ENCODE assay signal across 1 cellular context in genomic region chr2:172103471-172104292, GRCh38.
TF ChIP-seq lines count a peak whose summit lies in the region.

No MANE protein-coding gene starts in this region.

TF ChIP-seq in K562, 482 proteins besides CTCF, POLR2A, EP300 and RAD21 (continued from another document and continues in another):
- TF ChIP-seq, protein P1, sequence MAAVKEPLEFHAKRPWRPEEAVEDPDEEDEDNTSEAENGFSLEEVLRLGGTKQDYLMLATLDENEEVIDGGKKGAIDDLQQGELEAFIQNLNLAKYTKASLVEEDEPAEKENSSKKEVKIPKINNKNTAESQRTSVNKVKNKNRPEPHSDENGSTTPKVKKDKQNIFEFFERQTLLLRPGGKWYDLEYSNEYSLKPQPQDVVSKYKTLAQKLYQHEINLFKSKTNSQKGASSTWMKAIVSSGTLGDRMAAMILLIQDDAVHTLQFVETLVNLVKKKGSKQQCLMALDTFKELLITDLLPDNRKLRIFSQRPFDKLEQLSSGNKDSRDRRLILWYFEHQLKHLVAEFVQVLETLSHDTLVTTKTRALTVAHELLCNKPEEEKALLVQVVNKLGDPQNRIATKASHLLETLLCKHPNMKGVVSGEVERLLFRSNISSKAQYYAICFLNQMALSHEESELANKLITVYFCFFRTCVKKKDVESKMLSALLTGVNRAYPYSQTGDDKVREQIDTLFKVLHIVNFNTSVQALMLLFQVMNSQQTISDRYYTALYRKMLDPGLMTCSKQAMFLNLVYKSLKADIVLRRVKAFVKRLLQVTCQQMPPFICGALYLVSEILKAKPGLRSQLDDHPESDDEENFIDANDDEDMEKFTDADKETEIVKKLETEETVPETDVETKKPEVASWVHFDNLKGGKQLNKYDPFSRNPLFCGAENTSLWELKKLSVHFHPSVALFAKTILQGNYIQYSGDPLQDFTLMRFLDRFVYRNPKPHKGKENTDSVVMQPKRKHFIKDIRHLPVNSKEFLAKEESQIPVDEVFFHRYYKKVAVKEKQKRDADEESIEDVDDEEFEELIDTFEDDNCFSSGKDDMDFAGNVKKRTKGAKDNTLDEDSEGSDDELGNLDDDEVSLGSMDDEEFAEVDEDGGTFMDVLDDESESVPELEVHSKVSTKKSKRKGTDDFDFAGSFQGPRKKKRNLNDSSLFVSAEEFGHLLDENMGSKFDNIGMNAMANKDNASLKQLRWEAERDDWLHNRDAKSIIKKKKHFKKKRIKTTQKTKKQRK (IDR thresholded peaks at IDR 0.05; ENCODE audit: borderline replicate concordance, low read depth, low read length): no peak
- TF ChIP-seq E2F3 (CRISPR knock-in tag; IDR thresholded peaks at IDR 0.05) (no peak), MYBL2 (IDR thresholded peaks at IDR 0.05; ENCODE audit: low read depth) (no peak), MYBL2 (CRISPR knock-in tag; IDR thresholded peaks at IDR 0.05; ENCODE audit: borderline replicate concordance) (no peak), DNMT1 (IDR thresholded peaks at IDR 0.05) (no peak), RFX1 (IDR thresholded peaks at IDR 0.05) (no peak), ZNF347 (CRISPR knock-in tag; IDR thresholded peaks at IDR 0.05; ENCODE audit: low read depth) (no peak), IRF2 (CRISPR knock-in tag; IDR thresholded peaks at IDR 0.05) (no peak), DACH1 (IDR thresholded peaks at IDR 0.05; ENCODE audit: partially characterized antibody) (peak; percentile 5), ARID1B (IDR thresholded peaks at IDR 0.05) (peak; percentile 9; the same call in 1 of the 2 replicates), MEIS2 (IDR thresholded peaks at IDR 0.05; ENCODE audit: partially characterized antibody) (peak; percentile 6), EWSR1 (IDR thresholded peaks at IDR 0.05; ENCODE audit: borderline replicate concordance, low read depth, partially characterized antibody) (no peak), ZNF280B (CRISPR knock-in tag; IDR thresholded peaks at IDR 0.05) (no peak), NCOA2 (IDR thresholded peaks at IDR 0.05; ENCODE audit: partially characterized antibody in 2 of 2) (no peak), ELF1 (tag; IDR thresholded peaks at IDR 0.05) (no peak), ZC3H8 (IDR thresholded peaks at IDR 0.05) (0 out of 2 replicates have a peak, but pooled peaks have one; percentile 24), JUN (IDR thresholded peaks at IDR 0.05; ENCODE audit: borderline replicate concordance, low read depth, low read length) (no peak; the same call in 1 of the 2 replicates), JUN (CRISPR knock-in tag; IDR thresholded peaks at IDR 0.05; ENCODE audit: borderline replicate concordance) (no peak), ZNF408 (CRISPR knock-in tag; IDR thresholded peaks at IDR 0.05; ENCODE audit: low read depth) (no peak), CBX3 (IDR thresholded peaks at IDR 0.05; ENCODE audit: borderline replicate concordance in 1 of 2, low read length in 2 of 2) (no peak), STAT5B (CRISPR knock-in tag; IDR thresholded peaks at IDR 0.05) (no peak), ZNF79 (CRISPR knock-in tag; IDR thresholded peaks at IDR 0.05; ENCODE audit: low read depth) (no peak), HDAC3 (IDR thresholded peaks at IDR 0.05; ENCODE audit: borderline replicate concordance, partially characterized antibody) (no peak), TEAD2 (tag; IDR thresholded peaks at IDR 0.05) (no peak), CEBPG (CRISPR knock-in tag; IDR thresholded peaks at IDR 0.05) (no peak), CEBPG (tag; conservative IDR thresholded peaks at IDR 0.05 in 1 of 2, IDR thresholded peaks at IDR 0.05 in 1 of 2) (no peak), ARID4B (CRISPR knock-in tag; IDR thresholded peaks at IDR 0.05) (0 out of 2 replicates have a peak, but pooled peaks have one; percentile 2), POLR3A (IDR thresholded peaks at IDR 0.05; ENCODE audit: borderline replicate concordance, extremely low read depth, insufficient read depth, insufficient read length) (no peak), RUNX1 (IDR thresholded peaks at IDR 0.05; ENCODE audit: low read depth) (no peak), HMG20A (CRISPR knock-in tag; conservative IDR thresholded peaks at IDR 0.05) (no peak), ARNT (IDR thresholded peaks at IDR 0.05) (peak in 1 of 2 experiments; percentile 43; a peak in 2 of 4 replicates), POU5F1 (IDR thresholded peaks at IDR 0.05; ENCODE audit: borderline replicate concordance, low read depth, low read length, partially characterized antibody) (no peak), KLF16 (IDR thresholded peaks at IDR 0.05) (peak; percentile 48; the same call in 1 of the 2 replicates), SLC30A9 (CRISPR knock-in tag; IDR thresholded peaks at IDR 0.05) (no peak), ZNF507 (tag; conservative IDR thresholded peaks at IDR 0.05) (no peak), USF2 (CRISPR knock-in tag; IDR thresholded peaks at IDR 0.05) (no peak), SP1 (CRISPR knock-in tag; IDR thresholded peaks at IDR 0.05) (peak; percentile 87), RBM14 (IDR thresholded peaks at IDR 0.05; ENCODE audit: borderline replicate concordance, insufficient read depth, low read depth, low read length) (no peak), GATA2 (CRISPR knock-in tag; IDR thresholded peaks at IDR 0.05) (no peak), ZNF143 (CRISPR knock-in tag; IDR thresholded peaks at IDR 0.05) (no peak), STAG1 (CRISPR knock-in tag; IDR thresholded peaks at IDR 0.05; ENCODE audit: borderline replicate concordance) (peak; percentile 98), NR2C2 (CRISPR knock-in tag; IDR thresholded peaks at IDR 0.05) (no peak), NR2C2 (tag; IDR thresholded peaks at IDR 0.05) (no peak), ZNF282 (CRISPR knock-in tag; IDR thresholded peaks at IDR 0.05) (no peak), DEAF1 (CRISPR knock-in tag; IDR thresholded peaks at IDR 0.05) (peak; percentile 99), RCOR1 (IDR thresholded peaks at IDR 0.05; ENCODE audit: borderline replicate concordance in 1 of 2, low read depth in 2 of 2, low read length in 2 of 2) (peak in 1 of 2 experiments; percentile 57; a peak in 1 of 4 replicates), KDM2B (CRISPR knock-in tag; IDR thresholded peaks at IDR 0.05) (no peak), KHSRP (IDR thresholded peaks at IDR 0.05) (no peak), DPF2 (IDR thresholded peaks at IDR 0.05) (no peak), ZBTB5 (IDR thresholded peaks at IDR 0.05) (no peak), SPI1 (IDR thresholded peaks at IDR 0.05; ENCODE audit: borderline replicate concordance, low read depth, low read length) (peak; percentile 49; the same call in 1 of the 2 replicates), CHD2 (IDR thresholded peaks at IDR 0.05; ENCODE audit: low read depth, low read length) (0 out of 2 replicates have a peak, but pooled peaks have one; percentile 30), CTBP1 (IDR thresholded peaks at IDR 0.05; ENCODE audit: borderline replicate concordance) (peak; percentile 69)
- TF ChIP-seq, protein P2, sequence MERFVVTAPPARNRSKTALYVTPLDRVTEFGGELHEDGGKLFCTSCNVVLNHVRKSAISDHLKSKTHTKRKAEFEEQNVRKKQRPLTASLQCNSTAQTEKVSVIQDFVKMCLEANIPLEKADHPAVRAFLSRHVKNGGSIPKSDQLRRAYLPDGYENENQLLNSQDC (CRISPR knock-in tag; IDR thresholded peaks at IDR 0.05): no peak
- TF ChIP-seq, protein P3, sequence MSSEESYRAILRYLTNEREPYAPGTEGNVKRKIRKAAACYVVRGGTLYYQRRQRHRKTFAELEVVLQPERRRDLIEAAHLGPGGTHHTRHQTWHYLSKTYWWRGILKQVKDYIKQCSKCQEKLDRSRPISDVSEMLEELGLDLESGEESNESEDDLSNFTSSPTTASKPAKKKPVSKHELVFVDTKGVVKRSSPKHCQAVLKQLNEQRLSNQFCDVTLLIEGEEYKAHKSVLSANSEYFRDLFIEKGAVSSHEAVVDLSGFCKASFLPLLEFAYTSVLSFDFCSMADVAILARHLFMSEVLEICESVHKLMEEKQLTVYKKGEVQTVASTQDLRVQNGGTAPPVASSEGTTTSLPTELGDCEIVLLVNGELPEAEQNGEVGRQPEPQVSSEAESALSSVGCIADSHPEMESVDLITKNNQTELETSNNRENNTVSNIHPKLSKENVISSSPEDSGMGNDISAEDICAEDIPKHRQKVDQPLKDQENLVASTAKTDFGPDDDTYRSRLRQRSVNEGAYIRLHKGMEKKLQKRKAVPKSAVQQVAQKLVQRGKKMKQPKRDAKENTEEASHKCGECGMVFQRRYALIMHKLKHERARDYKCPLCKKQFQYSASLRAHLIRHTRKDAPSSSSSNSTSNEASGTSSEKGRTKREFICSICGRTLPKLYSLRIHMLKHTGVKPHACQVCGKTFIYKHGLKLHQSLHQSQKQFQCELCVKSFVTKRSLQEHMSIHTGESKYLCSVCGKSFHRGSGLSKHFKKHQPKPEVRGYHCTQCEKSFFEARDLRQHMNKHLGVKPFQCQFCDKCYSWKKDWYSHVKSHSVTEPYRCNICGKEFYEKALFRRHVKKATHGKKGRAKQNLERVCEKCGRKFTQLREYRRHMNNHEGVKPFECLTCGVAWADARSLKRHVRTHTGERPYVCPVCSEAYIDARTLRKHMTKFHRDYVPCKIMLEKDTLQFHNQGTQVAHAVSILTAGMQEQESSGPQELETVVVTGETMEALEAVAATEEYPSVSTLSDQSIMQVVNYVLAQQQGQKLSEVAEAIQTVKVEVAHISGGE (CRISPR knock-in tag; IDR thresholded peaks at IDR 0.05): no peak
